In genomic region chr19:46132508-46133100, GRCh38 we compare ENCODE assay signal across 9 cellular contexts. TPM values are rescaled to one million over a fixed set of nuclear protein-coding genes. Genes with fewer than 3 reads are reported as not detected.
A peak's percentile ranks its signal among the peaks of the same experiment; 100 is the strongest.
DNase-seq lines count a peak whose midpoint lies in the region; ATAC-seq and TF ChIP-seq lines count a peak whose summit lies in the region.
"Had no signal": no experiment of that assay in that cellular context is flagged by ENCODE, and none has a peak within 500 bp of the region (broad histone marks: within the 10 kb centered on the region; RNA-seq: fewer than 3 reads in every experiment).

No MANE protein-coding gene starts in this region.

- no peaks in the 10 kb centered on the region; the same call in 1 of the 2 replicates for H3K4me1 ChIP-seq in H9 (ENCODE audit: insufficient read depth, low read length)
- H3K4me1 ChIP-seq in iPS-15b (ENCODE audit: control insufficient read depth, insufficient read depth, low read length) = peaks cover 12% of the 10 kb centered on the region

- H3K4me3 ChIP-seq in astrocyte of the spinal cord (ENCODE audit: low read depth, low read length) (peak overlapping the region; percentile 41), iPS-15b (ENCODE audit: low read depth, low read length) (peak overlapping the region; percentile 51), skeletal muscle cell (ENCODE audit: low read depth, low read length) (peak overlapping the region; percentile 41), lower leg skin (ENCODE audit: low read depth, poor library complexity, severe bottlenecking) (no peak overlapping the region)

- no peak overlapping the region for H3K23ac ChIP-seq in H9 (ENCODE audit: insufficient read length, low read depth, low read length)

- peaks cover 4 to 23% (median 9%) of the 10 kb centered on the region in 3 experiments for H3K36me3 Mint-ChIP-seq in H9 (ENCODE audit: insufficient read depth in 1 of 3, low read depth in 3 of 3)
- H3K36me3 Mint-ChIP-seq in activated CD8-positive, alpha-beta T cell treated with anti-CD3 and anti-CD28 coated beads, Interleukin-2, amount 10 ng/mL, durations not matched to agents 7 days and 5 days (ENCODE audit: low read depth) = no peaks in the 10 kb centered on the region

- no peaks in the 10 kb centered on the region for H3K36me3 ChIP-seq in iPS-15b (ENCODE audit: control insufficient read depth, insufficient read depth, low read length)

- no peaks in the 10 kb centered on the region for H3K23me2 ChIP-seq in H9 (ENCODE audit: insufficient read length, low read depth, low read length, poor library complexity, severe bottlenecking)

- H3K4me3 Mint-ChIP-seq in H9 = peak overlapping the region; percentile 33 to 50; a peak in 4 of 5 replicates
- H3K4me3 Mint-ChIP-seq in activated CD8-positive, alpha-beta T cell treated with anti-CD3 and anti-CD28 coated beads, Interleukin-2, amount 10 ng/mL, durations not matched to agents 7 days and 5 days = no peak overlapping the region

- H4K91ac ChIP-seq in H9 (ENCODE audit: insufficient read length, low read depth, low read length) = peak overlapping the region; percentile 66

- no peaks in the 10 kb centered on the region for H4K20me1 ChIP-seq in H9 (ENCODE audit: control insufficient read depth, insufficient read depth, insufficient read length)

- H3K9me3 Mint-ChIP-seq in H9 = peaks cover 7 to 11% of the 10 kb centered on the region in 2 experiments
- H3K9me3 Mint-ChIP-seq in activated CD8-positive, alpha-beta T cell treated with anti-CD3 and anti-CD28 coated beads, Interleukin-2, amount 10 ng/mL, durations not matched to agents 7 days and 5 days (ENCODE audit: insufficient read depth) = no peaks in the 10 kb centered on the region

- peak overlapping the region; percentile 2 for H2AK5ac ChIP-seq in H9 (ENCODE audit: insufficient read length, low read length)

- H3K27me3 Mint-ChIP-seq in H9 (ENCODE audit: low read depth) = peaks cover 2% of the 10 kb centered on the region; the same call in 1 of the 2 replicates
- H3K27me3 Mint-ChIP-seq in activated CD8-positive, alpha-beta T cell treated with anti-CD3 and anti-CD28 coated beads, Interleukin-2, amount 10 ng/mL, durations not matched to agents 7 days and 5 days (ENCODE audit: low read depth) = peaks cover 44% of the 10 kb centered on the region

- no CpG with 5 or more reads among the region's 4 CpGs for WGBS in H9 (ENCODE audit: extremely low coverage, insufficient read length, low lambda C conversion rate)
- WGBS in lower leg skin, 2 donors = 39 to 52% methylated on average over 4 of the region's 4 CpGs

- POLR2A ChIA-PET in activated CD8-positive, alpha-beta T cell treated with anti-CD3 and anti-CD28 coated beads, Interleukin-2, amount 10 ng/mL, durations not matched to agents 7 days and 5 days (lab: Charles Lee) = no interaction called here

- H2AFZ ChIP-seq in H9 (ENCODE audit: low read length) = no peak overlapping the region

- ATAC-seq in GM21360 (IDR thresholded peaks at IDR 0.05; ENCODE audit: unreplicated experiment) = no peak
- ATAC-seq in activated CD8-positive, alpha-beta T cell treated with anti-CD3 and anti-CD28 coated beads, Interleukin-2, amount 10 ng/mL, durations not matched to agents 7 days and 5 days = no peak

- H3K27ac Mint-ChIP-seq in H9 = peak overlapping the region; percentile 98 to 99 (median 99)
- H3K27ac Mint-ChIP-seq in activated CD8-positive, alpha-beta T cell treated with anti-CD3 and anti-CD28 coated beads, Interleukin-2, amount 10 ng/mL, durations not matched to agents 7 days and 5 days = no peak overlapping the region

- DNase-seq in H9 (no peak), astrocyte of the spinal cord (ENCODE audit: low read depth, low spot score) (no peak), skeletal muscle cell (ENCODE audit: low read depth) (no peak), NCI-H2227 treated with DMSO at 0.1 percent for 48 hours (lab: John Stamatoyannopoulos, UW) (no peak), lower leg skin (ENCODE audit: low spot score in 2 of 2) (no peak)
- no peak for DNase-seq in activated CD8-positive, alpha-beta T cell treated with anti-CD3 and anti-CD28 coated beads, Interleukin-2, amount 10 ng/mL, durations not matched to agents 7 days and 5 days
- DNase-seq: activated CD8-positive, alpha-beta memory T cell treated with anti-CD3 and anti-CD28 coated beads, Interleukin-2, amount 50 U/mL, for 4 hours had no signal

- peak overlapping the region; percentile 58 for H3K56ac ChIP-seq in H9 (ENCODE audit: insufficient read length, low read depth, low read length)

- H4K8ac ChIP-seq in H9 (replicated peaks; ENCODE audit: insufficient read length, low read depth, low read length) = peak overlapping the region; percentile 57

- peak overlapping the region; percentile 74 for H4K5ac ChIP-seq in H9 (ENCODE audit: insufficient read length, low read depth, low read length)

- H3K4me1 Mint-ChIP-seq in H9 = peaks cover 28 to 31% of the 10 kb centered on the region in 2 experiments
- H3K4me1 Mint-ChIP-seq in activated CD8-positive, alpha-beta T cell treated with anti-CD3 and anti-CD28 coated beads, Interleukin-2, amount 10 ng/mL, durations not matched to agents 7 days and 5 days (ENCODE audit: low read depth) = peaks cover 2% of the 10 kb centered on the region

- peak overlapping the region; percentile 17 for H3K4ac ChIP-seq in H9 (ENCODE audit: low read depth, low read length)

- no peak for TF ChIP-seq POLR2A in lower leg skin (IDR thresholded peaks at IDR 0.05)

- H3K9me3 ChIP-seq in H9 (ENCODE audit: control insufficient read depth, low read depth, low read length) = no peaks in the 10 kb centered on the region
- no peaks in the 10 kb centered on the region for H3K9me3 ChIP-seq in iPS-15b (ENCODE audit: control insufficient read depth, insufficient read depth, low read length)

- peak overlapping the region; percentile 77 for H3K14ac ChIP-seq in H9 (ENCODE audit: insufficient read depth, low read length)

- in situ Hi-C loops in astrocyte of the spinal cord (cut with HindIII; ENCODE audit: low sequenced_read_pairs) = no loop called here

- intact Hi-C loops in lower leg skin (cut with DNase I; ENCODE audit: low total_unique reads) = no loop called here

- peak overlapping the region; percentile 87 for H2BK120ac ChIP-seq in H9 (ENCODE audit: low read depth, low read length, poor library complexity, severe bottlenecking)

- H3K18ac ChIP-seq in H9 (ENCODE audit: insufficient read length, low read depth, low read length) = peak overlapping the region; percentile 95

- no peak overlapping the region for H2BK15ac ChIP-seq in H9 (ENCODE audit: low read depth, low read length)

- CTCF ChIA-PET in activated CD8-positive, alpha-beta T cell treated with anti-CD3 and anti-CD28 coated beads, Interleukin-2, amount 10 ng/mL, durations not matched to agents 7 days and 5 days (lab: Charles Lee) = no interaction called here

- H3K79me1 ChIP-seq in H9 (ENCODE audit: insufficient read depth, low read depth, low read length, poor library complexity, severe bottlenecking) = no peaks in the 10 kb centered on the region

- H3K27ac ChIP-seq in H9 (ENCODE audit: insufficient read length, low read depth, low read length) = peak overlapping the region; percentile 87

- H3K79me2 ChIP-seq in H9 (ENCODE audit: insufficient read depth, low read length) = no peaks in the 10 kb centered on the region

- no peak overlapping the region for H2BK20ac ChIP-seq in H9 (ENCODE audit: low read depth, low read length, poor library complexity, severe bottlenecking)

- H3K27me3 ChIP-seq in H9 (ENCODE audit: insufficient read depth, low read length) (no peaks in the 10 kb centered on the region), iPS-15b (ENCODE audit: control insufficient read depth, insufficient read depth, low read length) (no peaks in the 10 kb centered on the region)

- H2BK5ac ChIP-seq in H9 (ENCODE audit: insufficient read length, low read length) = peak overlapping the region; percentile 12

- H2BK12ac ChIP-seq in H9 (ENCODE audit: insufficient read length, low read depth, low read length) = peak overlapping the region; percentile 4

- TF ChIP-seq CTCF in H9 (conservative IDR thresholded peaks at IDR 0.05) (no peak), astrocyte of the spinal cord (IDR thresholded peaks at IDR 0.05; ENCODE audit: low read depth, low read length) (no peak), lower leg skin (IDR thresholded peaks at IDR 0.05) (no peak)

- H3T11ph ChIP-seq in H9 (ENCODE audit: low read length) = peak overlapping the region; percentile 96

- peak overlapping the region; percentile 55 for H3K4me2 ChIP-seq in H9 (ENCODE audit: insufficient read depth, insufficient read length, low read length)

- H3K9ac ChIP-seq in H9 (ENCODE audit: extremely low read depth, insufficient read length, low read length) (peak overlapping the region; percentile 85), iPS-15b (ENCODE audit: low read depth, low read length) (peak overlapping the region; percentile 88)

RNA-seq across cellular contexts. Expression of gene IGFL3, which starts 8.1 kb away (rescaled TPM):
- total RNA-seq in H9 (2021) (not detected in 2 replicates), lower leg skin (10 to 100 TPM; 19.0 to 46.7 (median 24.9) TPM)
- not detected for total RNA-seq in activated CD8-positive, alpha-beta T cell treated with anti-CD3 and anti-CD28 coated beads, Interleukin-2, amount 10 ng/mL, durations not matched to agents 7 days and 5 days

RNA-seq across cellular contexts. Expression of gene IGFL2, which starts 15.4 kb away (rescaled TPM):
- total RNA-seq in H9 (2021) (not detected in 2 replicates), lower leg skin (10 to 100 TPM in 3 of 4 donors, 1 to 10 TPM in 1; 7.2 to 26.9 (median 24.9) TPM)
- not detected for total RNA-seq in activated CD8-positive, alpha-beta T cell treated with anti-CD3 and anti-CD28 coated beads, Interleukin-2, amount 10 ng/mL, durations not matched to agents 7 days and 5 days

Comparison
In these comparisons a context has a peak if more than half of its experiments do, and no peak if none do; other contexts are left out.
1. RNA of gene IGFL3, which starts 8.1 kb away (total RNA-seq): 19.0 to 46.7 TPM in lower leg skin; not detected in H9 and not detected in activated CD8-positive, alpha-beta T cell treated with anti-CD3 and anti-CD28 coated beads, Interleukin-2, amount 10 ng/mL, durations not matched to agents 7 days and 5 days; every median in the first group is over 10 times any median in the second.